ENCODE assay signal across 25 cellular contexts in genomic region chr3:133835961-133836360, GRCh38.
"Had no signal": no experiment of that assay in that cellular context is flagged by ENCODE, and none has a peak within 500 bp of the region (broad histone marks: within the 10 kb centered on the region; RNA-seq: fewer than 3 reads in every experiment).

No MANE protein-coding gene starts in this region.

- H3K27me3 ChIP-seq: Peyer's patch had no signal

- H3K27me3 Mint-ChIP-seq: activated T-cell treated with anti-CD3 and anti-CD28 coated beads, Interleukin-2, amount 50 U/mL, for 24 hours; brain had no signal

- ATAC-seq: activated naive CD4-positive, alpha-beta T cell treated with anti-CD3 and anti-CD28 coated beads, Interleukin-2, amount 50 U/mL, for 72 hours; T-helper 17 cell; WTC11 had no signal

- H3K36me3 ChIP-seq: Peyer's patch had no signal

- H3K27ac Mint-ChIP-seq: activated naive CD4-positive, alpha-beta T cell treated with anti-CD3 and anti-CD28 coated beads, Interleukin-2, amount 50 U/mL, for 72 hours; activated T-cell treated with anti-CD3 and anti-CD28 coated beads, Interleukin-2, amount 50 U/mL, for 24 hours; brain; T-helper 17 cell; WTC11 had no signal

- DNase-seq: activated CD4-positive, alpha-beta T cell treated with anti-CD3 and anti-CD28 coated beads for 48 hours; activated CD4-positive, alpha-beta T cell treated with anti-CD3 and anti-CD28 coated beads, Interleukin-2, amount 50 U/mL, for 48 hours; activated CD4-positive, CD25-positive, alpha-beta regulatory T cell treated with anti-CD3 and anti-CD28 coated beads, Interleukin-2, amount 50 U/mL, for 72 hours; activated CD8-positive, alpha-beta memory T cell treated with anti-CD3 and anti-CD28 coated beads, Interleukin-2, amount 50 U/mL, for 4 hours; activated effector memory CD4-positive, alpha-beta T cell treated with anti-CD3 and anti-CD28 coated beads, Interleukin-2, amount 50 U/mL, for 16 hours; activated naive CD4-positive, alpha-beta T cell treated with Interleukin-2 at 50 U/mL for 16 hours; activated T-cell treated with anti-CD3 and anti-CD28 coated beads, Interleukin-2, amount 50 U/mL, for 24 hours; amygdala; cerebellar nuclear complex; Karpas-422; NCI-H1105 treated with DMSO at 0.1 percent for 48 hours; NCI-H1436 treated with DMSO at 0.1 percent for 48 hours; NCI-H187; NCI-H2081; NCI-H510A treated with DMSO at 0.1 percent for 48 hours; NCI-H69; NK-92 treated with Interleukin-12 subunit alpha and Interleukin-12 subunit beta, amount 100 ng/mL, for 24 hours; Peyer's patch; SHP77 treated with DMSO at 0.1 percent for 48 hours; T-helper 17 cell; T-helper 9 cell had no signal

- H3K9me3 Mint-ChIP-seq: activated naive CD4-positive, alpha-beta T cell treated with anti-CD3 and anti-CD28 coated beads, Interleukin-2, amount 50 U/mL, for 72 hours; activated T-cell treated with anti-CD3 and anti-CD28 coated beads, Interleukin-2, amount 50 U/mL, for 24 hours; brain; WTC11 had no signal

- H3K4me3 ChIP-seq: Peyer's patch had no signal

- H3K27ac ChIP-seq: Peyer's patch, RWPE1 had no signal

- H3K4me1 Mint-ChIP-seq: brain, WTC11 had no signal

- H3K9me3 ChIP-seq: Peyer's patch had no signal

- H3K4me1 ChIP-seq: Peyer's patch had no signal

- H3K36me3 Mint-ChIP-seq: activated naive CD4-positive, alpha-beta T cell treated with anti-CD3 and anti-CD28 coated beads, Interleukin-2, amount 50 U/mL, for 72 hours; WTC11 had no signal

- H3K4me3 Mint-ChIP-seq: activated T-cell treated with anti-CD3 and anti-CD28 coated beads, Interleukin-2, amount 50 U/mL, for 24 hours; brain; T-helper 17 cell; WTC11 had no signal
